ENCODE assay signal across 21 cellular contexts in the genomic region with DNA sequence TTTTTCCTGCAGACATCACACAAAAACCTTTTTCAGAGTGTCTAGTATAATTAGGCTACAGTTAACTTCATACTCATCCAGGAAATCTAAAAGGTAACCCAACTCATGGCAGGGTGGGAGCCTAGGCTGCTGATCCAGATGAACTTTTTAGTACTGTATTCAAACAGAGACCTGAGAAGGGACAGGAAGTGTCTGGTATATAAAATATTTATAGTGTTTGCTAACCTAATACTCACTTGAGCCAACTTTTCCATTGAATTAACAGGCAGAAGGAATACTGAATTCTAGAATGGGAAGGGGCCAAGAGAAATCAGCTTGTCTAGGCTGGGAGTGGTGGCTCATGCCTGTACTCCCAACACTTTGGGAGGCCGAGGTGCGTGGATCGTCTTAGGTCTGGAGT. TPM values are rescaled to one million over a fixed set of nuclear protein-coding genes. Genes with fewer than 3 reads are reported as not detected.
DNase-seq lines count a peak whose midpoint lies in the region; ATAC-seq and TF ChIP-seq lines count a peak whose summit lies in the region.
"Had no signal": no experiment of that assay in that cellular context is flagged by ENCODE, and none has a peak within 500 bp of the region (broad histone marks: within the 10 kb centered on the region; RNA-seq: fewer than 3 reads in every experiment).

No MANE protein-coding gene starts in this region.

- TF ChIP-seq CTCF in 22Rv1 (IDR thresholded peaks at IDR 0.05) = no peak
- no peak for TF ChIP-seq CTCF in PC-3 (conservative IDR thresholded peaks at IDR 0.05; ENCODE audit: low read depth, low read length)
- no peak for TF ChIP-seq CTCF in CD4-positive, alpha-beta T cell (IDR thresholded peaks at IDR 0.05)

- H3K27ac ChIP-seq in 22Rv1 (peak overlapping the region; percentile 43), PC-3 (ENCODE audit: low read length) (no peak overlapping the region)
- H3K27ac ChIP-seq in CD4-positive, alpha-beta T cell (ENCODE audit: low read depth, low read length) = no peak overlapping the region
- H3K27ac ChIP-seq: A549, BLaER1 had no signal

- H2AFZ ChIP-seq in PC-3 (ENCODE audit: low read length) = no peak overlapping the region
- H2AFZ ChIP-seq: GM23338 had no signal

- CTCF ChIA-PET in PC-3 (lab: Charles Lee) = interaction anchor here (0.6 kb wide), 1 partner anchor 77 kb away, joined by 3 read pairs; no protein-coding TSS in a partner anchor
- CTCF ChIA-PET in CD4-positive, alpha-beta T cell (lab: Charles Lee) = interaction anchor here (0.6 kb wide), 1 partner anchor 160 kb away, joined by 3 read pairs; no protein-coding TSS in a partner anchor

- H3K9ac ChIP-seq in PC-3 (ENCODE audit: low read length) = no peak overlapping the region
- H3K9ac ChIP-seq: BLaER1 had no signal

- H3K4me3 ChIP-seq in PC-3 (ENCODE audit: low read length) = no peak overlapping the region
- H3K4me3 ChIP-seq: A549, BLaER1, GM23338 had no signal

- no TSS peak for BruUV-seq in PC-3 (replicated peaks; lab: Mats Ljungman, UMichigan)

- no peaks in the 10 kb centered on the region for H3K4me1 Mint-ChIP-seq in CD4-positive, alpha-beta T cell (ENCODE audit: low read depth)
- H3K4me1 Mint-ChIP-seq: B cell; CD4-positive, alpha-beta memory T cell; GM23338 had no signal

- no peak overlapping the region for H3K27ac Mint-ChIP-seq in CD4-positive, alpha-beta T cell
- H3K27ac Mint-ChIP-seq: B cell, GM23338, H9 had no signal

- no peaks in the 10 kb centered on the region for H3F3A ChIP-seq in PC-3 (ENCODE audit: low read length, unreplicated experiment)

- no peaks in the 10 kb centered on the region for H3K27me3 Mint-ChIP-seq in CD4-positive, alpha-beta T cell
- H3K27me3 Mint-ChIP-seq: B cell; CD4-positive, alpha-beta memory T cell had no signal

- peaks cover 60% of the 10 kb centered on the region for H3K36me3 ChIP-seq in PC-3 (ENCODE audit: low read depth, low read length)

- H4K20me1 ChIP-seq in PC-3 (ENCODE audit: low read length) = no peaks in the 10 kb centered on the region

- intact Hi-C loops in PC-3 (cut with micrococcal nuclease) = loop anchor here (10.0 kb wide), 1 partner anchor 73 kb away; no protein-coding TSS in a partner anchor
- intact Hi-C loops in CD4-positive, alpha-beta T cell (cut with DNase I, micrococcal nuclease) = no loop called here

- POLR2A ChIA-PET in PC-3 (lab: Charles Lee; ENCODE audit: unreplicated experiment) = no interaction called here
- POLR2A ChIA-PET in CD4-positive, alpha-beta T cell (lab: Charles Lee) = interaction anchor here (0.6 to 0.7 kb wide), 2 partner anchors 111 to 354 kb away, joined by 5 to 6 read pairs; a partner anchor contains a TSS

- DNase-seq in PC-3 = peak; percentile 33
- peak; percentile 11 for DNase-seq in islet precursor cell
- no peak for DNase-seq in CD4-positive, alpha-beta T cell
- DNase-seq in occipital lobe (lab: John Stamatoyannopoulos, UW) = no peak
- DNase-seq: 8988T; ACHN; Calu3; CD4-positive, alpha-beta memory T cell; COR-L47; DMS53; DMS79 treated with DMSO at 0.1 percent for 48 hours; GF-D8; H9 had no signal

- ATAC-seq in PC-3 (peak; percentile 95), GM19035 (IDR thresholded peaks at IDR 0.05; ENCODE audit: unreplicated experiment) (no peak)
- ATAC-seq in CD4-positive, alpha-beta T cell (ENCODE audit: poor library complexity) = no peak
- ATAC-seq: A549, GM23338, HCT116 had no signal

- peaks cover 13% of the 10 kb centered on the region; the same call in 1 of the 2 replicates for H3K4me1 ChIP-seq in PC-3 (ENCODE audit: insufficient read depth, low read length)
- H3K4me1 ChIP-seq: A549, BLaER1 had no signal

- H3K9me3 Mint-ChIP-seq in CD4-positive, alpha-beta T cell = no peaks in the 10 kb centered on the region
- H3K9me3 Mint-ChIP-seq: CD14-positive monocyte; CD4-positive, alpha-beta memory T cell; GM23338; H9 had no signal

- peaks cover 86% of the 10 kb centered on the region for H3K36me3 Mint-ChIP-seq in CD4-positive, alpha-beta T cell (ENCODE audit: low read depth)

- no peak overlapping the region for H3K4me2 ChIP-seq in PC-3 (ENCODE audit: low read length)
- H3K4me2 ChIP-seq: A549, BLaER1, GM23338 had no signal

- no peak overlapping the region for H3K4me3 Mint-ChIP-seq in CD4-positive, alpha-beta T cell
- H3K4me3 Mint-ChIP-seq: B cell; CD14-positive monocyte; CD4-positive, alpha-beta memory T cell; GM23338; H9 had no signal

- H3K9me3 ChIP-seq in PC-3 (ENCODE audit: low read length) = no peaks in the 10 kb centered on the region
- no peaks in the 10 kb centered on the region for H3K9me3 ChIP-seq in CD4-positive, alpha-beta T cell (ENCODE audit: control insufficient read depth, low read length)
- H3K9me3 ChIP-seq: A549, BLaER1 had no signal

- no peaks in the 10 kb centered on the region for H3K79me2 ChIP-seq in PC-3 (ENCODE audit: low read length)

- H3K27me3 ChIP-seq in PC-3 (ENCODE audit: low read length) = no peaks in the 10 kb centered on the region
- no peaks in the 10 kb centered on the region for H3K27me3 ChIP-seq in CD4-positive, alpha-beta T cell (ENCODE audit: control insufficient read depth, insufficient read depth, low read length)
- H3K27me3 ChIP-seq: BLaER1 had no signal

- no peaks in the 10 kb centered on the region for H3K9me2 ChIP-seq in PC-3 (replicated peaks; ENCODE audit: low read length)

RNA-seq across cellular contexts. Expression of a gene that starts 22.2 kb away (rescaled TPM):
- 0.18 and 0.75 TPM in 2 replicates for total RNA-seq in PC-3 (2014; rRNA removed)
- not detected for total RNA-seq in CD4-positive, alpha-beta T cell
- 33.4 TPM for total RNA-seq in occipital lobe
- total RNA-seq: B cell; Calu3; CD4-positive, alpha-beta memory T cell had no signal

RNA-seq across cellular contexts. Expression of a gene that starts 34.7 kb away (rescaled TPM):
- 230 and 288 TPM in 2 replicates for total RNA-seq in PC-3 (2014; rRNA removed)
- 10 to 100 TPM; 48.4 to 53.7 TPM for total RNA-seq in CD4-positive, alpha-beta T cell
- total RNA-seq in occipital lobe = 102 TPM

RNA-seq across cellular contexts. Expression of a gene that starts 34.9 kb away (rescaled TPM):
- total RNA-seq in PC-3 (2014; rRNA removed) (30.2 and 34.7 TPM in 2 replicates), occipital lobe (36.0 TPM)
- total RNA-seq in CD4-positive, alpha-beta T cell = 1 to 10 TPM; 7.3 to 7.6 TPM

Comparison
In these comparisons a context has a peak if more than half of its experiments do, and no peak if none do; other contexts are left out.
1. DNase-seq: peak in PC-3 (single experiment) and islet precursor cell (single experiment); none in CD4-positive, alpha-beta T cell (0 of 10) and occipital lobe (single experiment).
2. RNA of a gene that starts 22.2 kb away (total RNA-seq): 33.4 TPM in occipital lobe (single experiment); not detected in CD4-positive, alpha-beta T cell and 0.18 to 0.75 TPM in PC-3; every median in the first group is over 10 times any median in the second.